8 cellular contexts compared by ENCODE assay signal in genomic region chr1:8463144-8463927, GRCh38.
DNase-seq lines count a peak whose midpoint lies in the region; ATAC-seq and TF ChIP-seq lines count a peak whose summit lies in the region.

No MANE protein-coding gene starts in this region.

- peaks cover 34% of the 10 kb centered on the region for H3K4me1 Mint-ChIP-seq in activated CD4-positive, alpha-beta T cell treated with anti-CD3 and anti-CD28 coated beads, Interleukin-2, amount 10 ng/mL, durations not matched to agents 7 days and 5 days
- H3K4me1 Mint-ChIP-seq in T-cell = peaks cover 33 to 51% (median 45%) of the 10 kb centered on the region in 3 donors
- H3K4me1 Mint-ChIP-seq in osteocyte (ENCODE audit: unreplicated experiment) = peaks cover 71% of the 10 kb centered on the region

- POLR2A ChIA-PET in activated CD4-positive, alpha-beta T cell treated with anti-CD3 and anti-CD28 coated beads, Interleukin-2, amount 10 ng/mL, durations not matched to agents 7 days and 5 days (lab: Charles Lee) = interaction anchor here (0.6 kb wide), 1 partner anchor 9 kb away, joined by 3 read pairs; no protein-coding TSS in a partner anchor
- POLR2A ChIA-PET in T-cell (lab: Charles Lee) = interaction anchor here in 1 of 2 donors (0.6 kb wide), 1 partner anchor 53 kb away, joined by 6 read pairs; no protein-coding TSS in a partner anchor

- H3K27ac Mint-ChIP-seq in activated CD4-positive, alpha-beta T cell treated with anti-CD3 and anti-CD28 coated beads, Interleukin-2, amount 10 ng/mL, durations not matched to agents 7 days and 5 days = peak overlapping the region; percentile 54
- H3K27ac Mint-ChIP-seq in T-cell (peak overlapping the region; percentile 71 to 84), osteocyte (ENCODE audit: unreplicated experiment) (peak overlapping the region; percentile 98)

- CTCF ChIA-PET in activated CD4-positive, alpha-beta T cell treated with anti-CD3 and anti-CD28 coated beads, Interleukin-2, amount 10 ng/mL, durations not matched to agents 7 days and 5 days (lab: Charles Lee) = interaction anchor here (0.7 to 2.5 kb wide), 5 partner anchors 10 to 147 kb away, joined by 3 to 6 read pairs (median 3); no protein-coding TSS in a partner anchor
- CTCF ChIA-PET in T-cell (lab: Charles Lee) = no interaction called here

- no peak overlapping the region for H3K4me3 Mint-ChIP-seq in activated CD4-positive, alpha-beta T cell treated with anti-CD3 and anti-CD28 coated beads, Interleukin-2, amount 10 ng/mL, durations not matched to agents 7 days and 5 days
- H3K4me3 Mint-ChIP-seq in T-cell (peak overlapping the region in 1 of 3 donors; percentile 32), osteocyte (ENCODE audit: unreplicated experiment) (peak overlapping the region; percentile 73)

- no peak for DNase-seq in activated CD4-positive, alpha-beta T cell treated with anti-CD3 and anti-CD28 coated beads, Interleukin-2, amount 10 ng/mL, durations not matched to agents 7 days and 5 days
- DNase-seq in activated CD4-positive, alpha-beta T cell treated with anti-CD3 and anti-CD28 coated beads, Interleukin-2, amount 50 U/mL, for 4 hours = no peak
- DNase-seq in T-cell (peak in 26 of 34 experiments; percentile 4 to 46 (median 19)), fibroblast of peridontal ligament (ENCODE audit: extremely low read depth) (peak; percentile 93), osteocyte (ENCODE audit: extremely low spot score, unreplicated experiment) (no peak), NCI-H774 (lab: John Stamatoyannopoulos, UW) (no peak)

- ATAC-seq in T-cell (replicated peaks in 1 of 4) (peak in 3 of 4 experiments; percentile 70 to 94 (median 82)), GM21447 (IDR thresholded peaks at IDR 0.05; ENCODE audit: unreplicated experiment) (no peak), HG03097 (IDR thresholded peaks at IDR 0.05; ENCODE audit: low FRiP score, unreplicated experiment) (no peak)

- no peaks in the 10 kb centered on the region for H3K27me3 Mint-ChIP-seq in activated CD4-positive, alpha-beta T cell treated with anti-CD3 and anti-CD28 coated beads, Interleukin-2, amount 10 ng/mL, durations not matched to agents 7 days and 5 days
- H3K27me3 Mint-ChIP-seq in T-cell (no peaks in the 10 kb centered on the region), osteocyte (ENCODE audit: unreplicated experiment) (no peaks in the 10 kb centered on the region)

- H3K36me3 Mint-ChIP-seq in activated CD4-positive, alpha-beta T cell treated with anti-CD3 and anti-CD28 coated beads, Interleukin-2, amount 10 ng/mL, durations not matched to agents 7 days and 5 days (ENCODE audit: low read depth) = peaks cover 12% of the 10 kb centered on the region
- peaks cover 24% of the 10 kb centered on the region for H3K36me3 Mint-ChIP-seq in T-cell
- no peaks in the 10 kb centered on the region for H3K36me3 Mint-ChIP-seq in osteocyte (ENCODE audit: unreplicated experiment)

- no peak for TF ChIP-seq CTCF in osteocyte (IDR thresholded peaks at IDR 0.05)

- no peaks in the 10 kb centered on the region for H3K9me3 Mint-ChIP-seq in activated CD4-positive, alpha-beta T cell treated with anti-CD3 and anti-CD28 coated beads, Interleukin-2, amount 10 ng/mL, durations not matched to agents 7 days and 5 days
- no peaks in the 10 kb centered on the region for H3K9me3 Mint-ChIP-seq in T-cell
- H3K9me3 Mint-ChIP-seq in osteocyte (ENCODE audit: unreplicated experiment) = no peaks in the 10 kb centered on the region

Comparison
In these comparisons a context has a peak if more than half of its experiments do, and no peak if none do; other contexts are left out.
1. DNase-seq: peak in T-cell (26 of 34) and fibroblast of peridontal ligament (single experiment); none in activated CD4-positive, alpha-beta T cell treated with anti-CD3 and anti-CD28 coated beads, Interleukin-2, amount 10 ng/mL, durations not matched to agents 7 days and 5 days (single experiment), activated CD4-positive, alpha-beta T cell treated with anti-CD3 and anti-CD28 coated beads, Interleukin-2, amount 50 U/mL, for 4 hours (0 of 2), osteocyte (single experiment) and NCI-H774 (single experiment).
2. ATAC-seq: peak in T-cell (3 of 4); none in GM21447 (single experiment) and HG03097 (single experiment).
3. Peak in every context shown above with its lines, with median percentiles within 50 percentile points of each other: H3K27ac Mint-ChIP-seq.